ENCODE assay signal across 12 cellular contexts in genomic region chr11:558503-558902, GRCh38. TPM values are rescaled to one million over a fixed set of nuclear protein-coding genes. Genes with fewer than 3 reads are reported as not detected.
DNase-seq lines count a peak whose midpoint lies in the region; ATAC-seq, FAIRE-seq and TF ChIP-seq lines count a peak whose summit lies in the region.
"Had no signal": no experiment of that assay in that cellular context is flagged by ENCODE, and none has a peak within 500 bp of the region (broad histone marks: within the 10 kb centered on the region; RNA-seq: fewer than 3 reads in every experiment).

No MANE protein-coding gene starts in this region.

- no peak overlapping the region for H4K8ac ChIP-seq in H1 (ENCODE audit: extremely low read depth, insufficient read depth, low read length)

- no peak for TF ChIP-seq POLR2A in H1 (IDR thresholded peaks at IDR 0.05; ENCODE audit: control extremely low read depth in 1 of 2, low read depth in 2 of 2, low read length in 2 of 2)

- H3K27me3 ChIP-seq in H1 (replicated peaks in 1 of 4; ENCODE audit: control insufficient read depth in 3 of 4, extremely low read depth in 1 of 4, insufficient read depth in 3 of 4, low read length in 3 of 4) (peaks cover 13 to 29% (median 26%) of the 10 kb centered on the region in 4 experiments), osteoblast (ENCODE audit: insufficient read depth, low read length) (peaks cover 45% of the 10 kb centered on the region)

- H4K5ac ChIP-seq in H1 (ENCODE audit: insufficient read length, low read depth, low read length): no peak overlapping the region

- H2BK12ac ChIP-seq in H1 (ENCODE audit: low read depth, low read length): no peak overlapping the region

- H4K91ac ChIP-seq in H1 (replicated peaks; ENCODE audit: insufficient read length, low read length): no peak overlapping the region

- H3K23ac ChIP-seq in H1 (ENCODE audit: insufficient read length): no peak overlapping the region

- H2AK5ac ChIP-seq in H1 (ENCODE audit: low read depth, low read length): 0 out of 2 replicates have a peak overlapping the region, but pooled peaks have one; percentile 6

- H3K36me3 ChIP-seq in H1 (ENCODE audit: control insufficient read depth in 2 of 4, insufficient read depth in 4 of 4, low read length in 3 of 4) (peaks cover 0 to 8% (median under 1%) of the 10 kb centered on the region in 4 experiments; a peak in 2 of 8 replicates), osteoblast (ENCODE audit: insufficient read depth, low read length) (no peaks in the 10 kb centered on the region)

- H3K4me3 ChIP-seq in H1 (ENCODE audit: extremely low read depth in 1 of 4, insufficient read depth in 2 of 4, low read depth in 3 of 4, low read length in 4 of 4) (no peak overlapping the region), osteoblast (ENCODE audit: insufficient read depth, low read length) (no peak overlapping the region)

- peaks cover 0 to 37% (median 12%) of the 10 kb centered on the region in 4 experiments; a peak in 6 of 7 replicates for H3K4me1 ChIP-seq in H1 (replicated peaks in 1 of 4; ENCODE audit: control insufficient read depth in 3 of 4, insufficient read depth in 4 of 4, low read length in 3 of 4)
- peaks cover 8% of the 10 kb centered on the region for H3K4me1 ChIP-seq in osteoblast (ENCODE audit: insufficient read depth, low read length)

- no peak for TF ChIP-seq CTCF in H1 (IDR thresholded peaks at IDR 0.05; ENCODE audit: control extremely low read depth in 1 of 3, insufficient read depth in 1 of 3, low read depth in 1 of 3, low read length in 3 of 3)
- TF ChIP-seq CTCF in osteoblast (IDR thresholded peaks at IDR 0.05; ENCODE audit: extremely low read depth, low read depth, low read length): no peak

- H3K23me2 ChIP-seq in H1 (ENCODE audit: low read depth, low read length): peaks cover 19% of the 10 kb centered on the region; the same call in 1 of the 2 replicates

- TF ChIP-seq RAD21 in H1 (IDR thresholded peaks at IDR 0.05 in 1 of 2, conservative IDR thresholded peaks at IDR 0.05 in 1 of 2; ENCODE audit: low read depth in 2 of 2, low read length in 2 of 2): no peak

- ATAC-seq in GM21367 (IDR thresholded peaks at IDR 0.05; ENCODE audit: unreplicated experiment): no peak
- ATAC-seq: CD8-positive, alpha-beta T cell had no signal

- peaks cover 8% of the 10 kb centered on the region for H3K79me1 ChIP-seq in H1 (ENCODE audit: low read depth, low read length)

- H3K56ac ChIP-seq in H1 (replicated peaks; ENCODE audit: insufficient read length, low read depth, low read length): no peak overlapping the region

- H3K4me2 ChIP-seq in H1 (ENCODE audit: insufficient read depth in 1 of 2, low read depth in 2 of 2, low read length in 2 of 2) (no peak overlapping the region), osteoblast (ENCODE audit: insufficient read depth, low read length) (no peak overlapping the region)

- H2BK15ac ChIP-seq in H1 (ENCODE audit: low read length): no peak overlapping the region; the same call in 1 of the 2 replicates

- no peak overlapping the region for H3K9ac ChIP-seq in H1 (replicated peaks in 1 of 4; ENCODE audit: extremely low read depth in 1 of 4, low read depth in 3 of 4, low read length in 3 of 4)

- no peak overlapping the region for H2BK20ac ChIP-seq in H1 (ENCODE audit: low read length)

- H2AFZ ChIP-seq in H1 (ENCODE audit: low read length): no peak overlapping the region
- H2AFZ ChIP-seq in osteoblast (ENCODE audit: low read length): no peak overlapping the region

- peak; percentile 20 for DNase-seq in activated T-cell treated with anti-CD3 and anti-CD28 coated beads, Interleukin-2, amount 50 U/mL, for 1 hour
- DNase-seq in activated T-cell treated with anti-CD3 and anti-CD28 coated beads for 4 hours (no peak), H1 (ENCODE audit: low read depth in 1 of 2, low spot score in 2 of 2) (no peak), osteoblast (ENCODE audit: insufficient read length, low spot score, missing footprints) (peak; percentile 83), NCI-H748 (lab: John Stamatoyannopoulos, UW; ENCODE audit: unreplicated experiment) (no peak)
- DNase-seq: CD8-positive, alpha-beta T cell; COR-L47; DMS53; GF-D8 had no signal

- FAIRE-seq in H1 (lab: Jason Lieb, UNC): no peak
- FAIRE-seq: H54, HTR-8/SVneo had no signal

- WGBS in H1 (ENCODE audit: extremely low coverage in 1 of 2, insufficient coverage in 1 of 2, insufficient read length in 1 of 2, insufficient replicate concordance in 2 of 2, low coverage in 1 of 2, low lambda C conversion rate in 2 of 2, missing lambda C conversion rate in 1 of 2), 2 experiments: 91% methylated on average over 20 of the region's 20 CpGs; no CpG with 5 or more reads in 1 of the 2 experiments

- H2BK5ac ChIP-seq in H1 (ENCODE audit: low read depth, low read length): no peak overlapping the region

- H3K9me3 ChIP-seq in H1 (ENCODE audit: insufficient read depth in 2 of 2, low read depth in 1 of 2, low read length in 1 of 2) (no peaks in the 10 kb centered on the region), osteoblast (ENCODE audit: low read depth, low read length) (no peaks in the 10 kb centered on the region)

- no peak overlapping the region for H3K4ac ChIP-seq in H1 (replicated peaks; ENCODE audit: insufficient read length, low read depth, low read length)

- no peak overlapping the region for H3K14ac ChIP-seq in H1 (ENCODE audit: insufficient read length)

- no peak overlapping the region for H3K18ac ChIP-seq in H1 (ENCODE audit: extremely low read depth, low read length)

- H4K20me1 ChIP-seq in H1 (replicated peaks in 1 of 2; ENCODE audit: control insufficient read depth in 1 of 2, insufficient read depth in 2 of 2, low read length in 2 of 2) (peaks cover 9 to 13% of the 10 kb centered on the region in 2 experiments), osteoblast (ENCODE audit: insufficient read depth, low read length) (peaks cover 5% of the 10 kb centered on the region)

- H3K27ac ChIP-seq in H1 (ENCODE audit: low read depth, low read length) (no peak overlapping the region), osteoblast (ENCODE audit: low read depth, low read length) (no peak overlapping the region)

- POLR2A ChIA-PET in H1 (lab: Charles Lee; ENCODE audit: partially characterized antibody): interaction anchor here (1.1 to 2.4 kb wide), 4 partner anchors 8 to 261 kb away, joined by 3 to 12 read pairs (median 4); no protein-coding TSS in a partner anchor

- no peak for TF ChIP-seq EP300 in H1 (IDR thresholded peaks at IDR 0.05; ENCODE audit: borderline replicate concordance in 1 of 2, low read depth in 2 of 2, low read length in 2 of 2)

- CTCF ChIA-PET in H1 (lab: Charles Lee; ENCODE audit: partially characterized antibody): interaction anchor here (0.6 to 1.5 kb wide), 4 partner anchors 17 to 139 kb away, joined by 3 to 5 read pairs (median 4); partner anchors contain the start of genes IRF7 and PHRF1

- no peak overlapping the region for H2BK120ac ChIP-seq in H1 (replicated peaks; ENCODE audit: low read depth, low read length)

- H3K79me2 ChIP-seq in H1 (ENCODE audit: control insufficient read depth in 1 of 2, insufficient read depth in 2 of 2, low read length in 2 of 2): peaks cover 0 to 4% of the 10 kb centered on the region in 2 experiments; a peak in 1 of 4 replicates
- H3K79me2 ChIP-seq in osteoblast (ENCODE audit: insufficient read depth, low read length): no peaks in the 10 kb centered on the region

RNA-seq across cellular contexts. Expression of gene LMNTD2, which starts 2.0 kb away (rescaled TPM):
- 2.6 and 3.1 TPM in 2 replicates for total RNA-seq in H1 (2021; fragmentation: NEBNext Ultra II Directional; extraction: Animal tissue kit (Norgen Biotek cat#: 25700))
- polyA plus RNA-seq in H1 (2011; rRNA removed): 1.6 and 3.6 TPM in 2 replicates
- 1.8 TPM for polyA plus RNA-seq in H1 (2011; cell fraction: cytosol; rRNA removed)
- 18.4 TPM for polyA plus RNA-seq in H1 (2011; cell fraction: nucleus; rRNA removed)
- polyA plus RNA-seq in H1 (2012, experiment 1 of 2): 1.6 to 3.8 TPM (median 2.2 TPM) in 4 replicates
- 1.0 TPM for polyA plus RNA-seq in H1 (2012, experiment 2 of 2)
- polyA plus RNA-seq in H1 (2013, experiment 1 of 2): 1.7 TPM
- 1.7 TPM for polyA plus RNA-seq in H1 (2013, experiment 2 of 2)
- polyA minus RNA-seq in H1 (2011; rRNA and poly(A)+ RNA removed): 0.29 and 0.38 TPM in 2 replicates
- polyA minus RNA-seq in H1 (2011; cell fraction: cytosol; rRNA and poly(A)+ RNA removed): 1.0 TPM
- 3.9 TPM for polyA minus RNA-seq in H1 (2011; cell fraction: nucleus; rRNA and poly(A)+ RNA removed)
- 0.29 and 0.36 TPM in 2 replicates for total RNA-seq in osteoblast

RNA-seq across cellular contexts. Expression of gene RASSF7, which starts 2.3 kb away (rescaled TPM):
- total RNA-seq in H1 (2021; fragmentation: NEBNext Ultra II Directional; extraction: Animal tissue kit (Norgen Biotek cat#: 25700)): 20.6 and 22.3 TPM in 2 replicates
- polyA plus RNA-seq in H1 (2011; rRNA removed): 43.9 and 60.6 TPM in 2 replicates
- polyA plus RNA-seq in H1 (2011; cell fraction: cytosol; rRNA removed): 52.5 TPM
- polyA plus RNA-seq in H1 (2011; cell fraction: nucleus; rRNA removed): 130 TPM
- 13.9 to 27.0 TPM (median 25.1 TPM) in 4 replicates for polyA plus RNA-seq in H1 (2012, experiment 1 of 2)
- polyA plus RNA-seq in H1 (2012, experiment 2 of 2): 16.0 TPM
- 16.2 TPM for polyA plus RNA-seq in H1 (2013, experiment 1 of 2)
- polyA plus RNA-seq in H1 (2013, experiment 2 of 2): 15.3 TPM
- 4.3 and 7.4 TPM in 2 replicates for polyA minus RNA-seq in H1 (2011; rRNA and poly(A)+ RNA removed)
- 14.5 TPM for polyA minus RNA-seq in H1 (2011; cell fraction: cytosol; rRNA and poly(A)+ RNA removed)
- polyA minus RNA-seq in H1 (2011; cell fraction: nucleus; rRNA and poly(A)+ RNA removed): 19.7 TPM
- 2.4 and 6.2 TPM in 2 replicates for total RNA-seq in osteoblast

RNA-seq across cellular contexts. Expression of gene PHRF1, which starts 17.8 kb away (rescaled TPM):
- total RNA-seq in H1 (2021; fragmentation: NEBNext Ultra II Directional; extraction: Animal tissue kit (Norgen Biotek cat#: 25700)): 37.3 and 39.8 TPM in 2 replicates
- polyA plus RNA-seq in H1 (2011; rRNA removed): 13.4 and 21.8 TPM in 2 replicates
- 17.3 TPM for polyA plus RNA-seq in H1 (2011; cell fraction: cytosol; rRNA removed)
- 39.7 TPM for polyA plus RNA-seq in H1 (2011; cell fraction: nucleus; rRNA removed)
- polyA plus RNA-seq in H1 (2012, experiment 1 of 2): 17.5 to 25.1 TPM (median 24.0 TPM) in 4 replicates
- 14.8 TPM for polyA plus RNA-seq in H1 (2012, experiment 2 of 2)
- polyA plus RNA-seq in H1 (2013, experiment 1 of 2): 18.2 TPM
- polyA plus RNA-seq in H1 (2013, experiment 2 of 2): 17.0 TPM
- polyA minus RNA-seq in H1 (2011; rRNA and poly(A)+ RNA removed): 11.6 and 15.0 TPM in 2 replicates
- 19.2 TPM for polyA minus RNA-seq in H1 (2011; cell fraction: cytosol; rRNA and poly(A)+ RNA removed)
- 29.8 TPM for polyA minus RNA-seq in H1 (2011; cell fraction: nucleus; rRNA and poly(A)+ RNA removed)
- total RNA-seq in osteoblast: 23.9 and 27.5 TPM in 2 replicates

RNA-seq across cellular contexts. Expression of gene LRRC56, which starts 21.2 kb away (rescaled TPM):
- 1.9 and 2.1 TPM in 2 replicates for total RNA-seq in H1 (2021; fragmentation: NEBNext Ultra II Directional; extraction: Animal tissue kit (Norgen Biotek cat#: 25700))
- 0.94 and 1.6 TPM in 2 replicates for polyA plus RNA-seq in H1 (2011; rRNA removed)
- 1.9 TPM for polyA plus RNA-seq in H1 (2011; cell fraction: cytosol; rRNA removed)
- 8.4 TPM for polyA plus RNA-seq in H1 (2011; cell fraction: nucleus; rRNA removed)
- polyA plus RNA-seq in H1 (2012, experiment 1 of 2): 1.2 to 1.8 TPM (median 1.6 TPM) in 4 replicates
- polyA plus RNA-seq in H1 (2012, experiment 2 of 2): 0.70 TPM
- 0.71 TPM for polyA plus RNA-seq in H1 (2013, experiment 1 of 2)
- 0.75 TPM for polyA plus RNA-seq in H1 (2013, experiment 2 of 2)
- 0.68 and 0.88 TPM in 2 replicates for polyA minus RNA-seq in H1 (2011; rRNA and poly(A)+ RNA removed)
- 0.88 TPM for polyA minus RNA-seq in H1 (2011; cell fraction: cytosol; rRNA and poly(A)+ RNA removed)
- polyA minus RNA-seq in H1 (2011; cell fraction: nucleus; rRNA and poly(A)+ RNA removed): 2.4 TPM
- total RNA-seq in osteoblast: 0.88 and 1.1 TPM in 2 replicates

RNA-seq across cellular contexts. Expression of gene HRAS, which starts 23.1 kb away (rescaled TPM):
- total RNA-seq in H1 (2021; fragmentation: NEBNext Ultra II Directional; extraction: Animal tissue kit (Norgen Biotek cat#: 25700)): 54.7 and 60.9 TPM in 2 replicates
- polyA plus RNA-seq in H1 (2011; rRNA removed): 44.3 and 63.4 TPM in 2 replicates
- 47.4 TPM for polyA plus RNA-seq in H1 (2011; cell fraction: cytosol; rRNA removed)
- polyA plus RNA-seq in H1 (2011; cell fraction: nucleus; rRNA removed): 117 TPM
- 63.6 to 78.2 TPM (median 69.2 TPM) in 4 replicates for polyA plus RNA-seq in H1 (2012, experiment 1 of 2)
- polyA plus RNA-seq in H1 (2012, experiment 2 of 2): 56.3 TPM
- 25.7 TPM for polyA plus RNA-seq in H1 (2013, experiment 1 of 2)
- 26.0 TPM for polyA plus RNA-seq in H1 (2013, experiment 2 of 2)
- 28.2 and 33.1 TPM in 2 replicates for polyA minus RNA-seq in H1 (2011; rRNA and poly(A)+ RNA removed)
- 22.0 TPM for polyA minus RNA-seq in H1 (2011; cell fraction: cytosol; rRNA and poly(A)+ RNA removed)
- polyA minus RNA-seq in H1 (2011; cell fraction: nucleus; rRNA and poly(A)+ RNA removed): 21.5 TPM
- 28.6 and 35.7 TPM in 2 replicates for total RNA-seq in osteoblast

Comparison
In these comparisons a context has a peak if more than half of its experiments do, and no peak if none do; other contexts are left out.
1. DNase-seq: peak in activated T-cell treated with anti-CD3 and anti-CD28 coated beads, Interleukin-2, amount 50 U/mL, for 1 hour (single experiment) and osteoblast (single experiment); none in activated T-cell treated with anti-CD3 and anti-CD28 coated beads for 4 hours (single experiment), H1 (0 of 2) and NCI-H748 (single experiment).